ENCODE assay signal across 18 cellular contexts in the genomic region with DNA sequence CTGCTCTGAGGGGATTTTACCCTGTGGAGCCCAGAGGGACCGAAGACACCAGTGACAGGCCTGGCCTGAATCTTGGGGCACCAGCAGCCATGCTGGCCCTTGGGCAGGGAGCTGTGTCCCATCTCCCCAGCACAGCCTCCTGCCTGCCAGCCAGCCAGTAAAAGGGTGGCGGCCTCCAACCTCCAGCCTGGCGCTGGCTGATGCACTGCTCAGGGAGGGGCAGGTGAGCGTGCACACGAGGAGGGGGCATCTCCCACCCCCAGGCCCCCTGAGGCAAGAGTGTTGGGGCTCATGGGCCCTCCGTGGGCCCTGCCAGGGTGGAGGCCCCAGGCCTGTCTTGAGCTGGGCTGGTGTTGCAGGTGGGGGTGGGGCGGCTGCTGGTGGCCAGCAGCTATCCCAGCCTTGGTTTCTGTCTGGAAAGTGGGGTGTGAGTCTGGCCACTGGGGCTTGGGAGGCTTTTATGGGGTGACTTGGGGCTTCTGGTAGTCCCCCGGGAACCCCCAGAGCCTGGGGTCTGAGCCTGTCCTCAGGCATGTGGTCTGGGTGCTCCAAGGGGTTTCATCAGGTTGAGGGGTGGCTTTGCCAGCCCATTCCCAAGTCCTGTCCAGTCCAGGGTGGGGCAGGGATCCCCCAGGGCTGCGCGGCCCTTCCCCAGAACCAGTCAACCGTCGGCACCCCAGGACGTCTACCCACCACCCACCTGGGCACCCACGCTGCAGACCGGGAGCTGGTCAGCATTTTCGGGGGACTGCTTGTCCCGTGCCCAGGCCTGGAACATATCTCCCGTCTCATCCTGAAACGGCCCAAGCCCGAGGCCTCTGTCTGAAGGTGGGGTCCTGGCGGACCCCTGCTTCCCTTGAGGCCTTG. TPM values are rescaled to one million over a fixed set of nuclear protein-coding genes. Genes with fewer than 3 reads are reported as not detected.
DNase-seq lines count a peak whose midpoint lies in the region; ATAC-seq and TF ChIP-seq lines count a peak whose summit lies in the region.
"Had no signal": no experiment of that assay in that cellular context is flagged by ENCODE, and none has a peak within 500 bp of the region (broad histone marks: within the 10 kb centered on the region; RNA-seq: fewer than 3 reads in every experiment).

No MANE protein-coding gene starts in this region.

- H3K79me2 ChIP-seq in fibroblast of lung (ENCODE audit: control insufficient read depth, insufficient read depth, low read length): peaks cover 18% of the 10 kb centered on the region

- peaks cover 23% of the 10 kb centered on the region for H3K36me3 ChIP-seq in fibroblast of lung (ENCODE audit: control insufficient read depth, insufficient read depth, low read length)
- H3K36me3 ChIP-seq: Peyer's patch had no signal

- no peak for DNase-seq in activated CD4-positive, alpha-beta T cell treated with anti-CD3 and anti-CD28 coated beads, Interleukin-2, amount 10 ng/mL, durations not matched to agents 7 days and 5 days
- DNase-seq in activated CD4-positive, alpha-beta T cell treated with anti-CD3 and anti-CD28 coated beads for 1 hour: no peak
- DNase-seq in fibroblast of lung (ENCODE audit: low read depth in 2 of 2) (no peak), retinal pigment epithelial cell (ENCODE audit: low read depth) (no peak), GM03348 (ENCODE audit: low spot score) (no peak), mesenteric fat pad (ENCODE audit: low spot score) (no peak)
- DNase-seq: activated CD4-positive, alpha-beta memory T cell treated with anti-CD3 and anti-CD28 coated beads, Interleukin-2, amount 10 ng/mL, durations not matched to agents 7 days and 5 days; activated T-cell treated with anti-CD3 and anti-CD28 coated beads, Interleukin-2, amount 50 U/mL, for 4 hours; CD4-positive, CD25-positive, alpha-beta regulatory T cell; GOT3; KBM-7; kidney glomerular epithelial cell; tibial artery had no signal

- peak overlapping the region; percentile 67 for H3K4me2 ChIP-seq in fibroblast of lung (ENCODE audit: extremely low read depth, insufficient read depth, low read length)

- no peaks in the 10 kb centered on the region for H3K27me3 Mint-ChIP-seq in activated CD4-positive, alpha-beta T cell treated with anti-CD3 and anti-CD28 coated beads, Interleukin-2, amount 10 ng/mL, durations not matched to agents 7 days and 5 days
- H3K27me3 Mint-ChIP-seq: activated CD4-positive, alpha-beta memory T cell treated with anti-CD3 and anti-CD28 coated beads, Interleukin-2, amount 10 ng/mL, durations not matched to agents 7 days and 5 days; activated naive CD8-positive, alpha-beta T cell had no signal

- no peaks in the 10 kb centered on the region for H3K9me3 Mint-ChIP-seq in activated CD4-positive, alpha-beta T cell treated with anti-CD3 and anti-CD28 coated beads, Interleukin-2, amount 10 ng/mL, durations not matched to agents 7 days and 5 days
- H3K9me3 Mint-ChIP-seq: activated CD4-positive, alpha-beta memory T cell treated with anti-CD3 and anti-CD28 coated beads, Interleukin-2, amount 10 ng/mL, durations not matched to agents 7 days and 5 days; activated T-cell treated with anti-CD3 and anti-CD28 coated beads, Interleukin-2, amount 50 U/mL, for 4 hours; CD4-positive, CD25-positive, alpha-beta regulatory T cell had no signal

- CTCF ChIA-PET in activated CD4-positive, alpha-beta T cell treated with anti-CD3 and anti-CD28 coated beads, Interleukin-2, amount 10 ng/mL, durations not matched to agents 7 days and 5 days (lab: Charles Lee): interaction anchor here (1.0 kb wide), 1 partner anchor 69 kb away, joined by 3 read pairs; no protein-coding TSS in a partner anchor

- H3K4me1 ChIP-seq in fibroblast of lung (ENCODE audit: control insufficient read depth, extremely low read depth, insufficient read depth, low read length): peaks cover 18% of the 10 kb centered on the region

- H3K36me3 Mint-ChIP-seq in activated CD4-positive, alpha-beta T cell treated with anti-CD3 and anti-CD28 coated beads, Interleukin-2, amount 10 ng/mL, durations not matched to agents 7 days and 5 days (ENCODE audit: low read depth): no peaks in the 10 kb centered on the region
- H3K36me3 Mint-ChIP-seq: activated naive CD8-positive, alpha-beta T cell; CD4-positive, CD25-positive, alpha-beta regulatory T cell had no signal

- H3K27ac ChIP-seq in fibroblast of lung (ENCODE audit: insufficient read depth, low read length): peak overlapping the region; percentile 72
- H3K27ac ChIP-seq: HL-60 had no signal

- no peak for TF ChIP-seq CTCF in fibroblast of lung (conservative IDR thresholded peaks at IDR 0.05 in 1 of 2, IDR thresholded peaks at IDR 0.05 in 1 of 2; ENCODE audit: low read depth in 1 of 2, low read length in 2 of 2)
- no peak for TF ChIP-seq CTCF in retinal pigment epithelial cell (conservative IDR thresholded peaks at IDR 0.05; ENCODE audit: low read depth, low read length)

- no peaks in the 10 kb centered on the region for H4K20me1 ChIP-seq in fibroblast of lung (ENCODE audit: control insufficient read depth, extremely low read depth, insufficient read depth, low read length)

- peak overlapping the region; percentile 49 for H3K9ac ChIP-seq in fibroblast of lung (ENCODE audit: insufficient read depth, low read length)

- H3K4me3 ChIP-seq in fibroblast of lung (replicated peaks in 1 of 4; ENCODE audit: control extremely low read depth in 1 of 4, insufficient read depth in 1 of 4, low read depth in 3 of 4, low read length in 4 of 4) (peak overlapping the region in 1 of 4 experiments; percentile 42), retinal pigment epithelial cell (ENCODE audit: low read length) (peak overlapping the region; percentile 27)
- H3K4me3 ChIP-seq: Peyer's patch had no signal

- H2AFZ ChIP-seq in fibroblast of lung (ENCODE audit: low read length): no peak overlapping the region

- POLR2A ChIA-PET in activated CD4-positive, alpha-beta T cell treated with anti-CD3 and anti-CD28 coated beads, Interleukin-2, amount 10 ng/mL, durations not matched to agents 7 days and 5 days (lab: Charles Lee): no interaction called here

- H3K27me3 ChIP-seq in fibroblast of lung (ENCODE audit: control insufficient read depth, insufficient read depth, low read length): no peaks in the 10 kb centered on the region
- H3K27me3 ChIP-seq: tibial artery had no signal

- no peak overlapping the region for H3K4me3 Mint-ChIP-seq in activated CD4-positive, alpha-beta T cell treated with anti-CD3 and anti-CD28 coated beads, Interleukin-2, amount 10 ng/mL, durations not matched to agents 7 days and 5 days
- H3K4me3 Mint-ChIP-seq: activated CD4-positive, alpha-beta memory T cell treated with anti-CD3 and anti-CD28 coated beads, Interleukin-2, amount 10 ng/mL, durations not matched to agents 7 days and 5 days; activated naive CD8-positive, alpha-beta T cell; activated T-cell treated with anti-CD3 and anti-CD28 coated beads, Interleukin-2, amount 50 U/mL, for 4 hours; CD4-positive, CD25-positive, alpha-beta regulatory T cell had no signal

- H3K4me1 Mint-ChIP-seq in activated CD4-positive, alpha-beta T cell treated with anti-CD3 and anti-CD28 coated beads, Interleukin-2, amount 10 ng/mL, durations not matched to agents 7 days and 5 days: no peaks in the 10 kb centered on the region
- H3K4me1 Mint-ChIP-seq: activated CD4-positive, alpha-beta memory T cell treated with anti-CD3 and anti-CD28 coated beads, Interleukin-2, amount 10 ng/mL, durations not matched to agents 7 days and 5 days; CD4-positive, CD25-positive, alpha-beta regulatory T cell had no signal

- peak overlapping the region; percentile 5 for H3K27ac Mint-ChIP-seq in activated CD4-positive, alpha-beta T cell treated with anti-CD3 and anti-CD28 coated beads, Interleukin-2, amount 10 ng/mL, durations not matched to agents 7 days and 5 days
- H3K27ac Mint-ChIP-seq: activated CD4-positive, alpha-beta memory T cell treated with anti-CD3 and anti-CD28 coated beads, Interleukin-2, amount 10 ng/mL, durations not matched to agents 7 days and 5 days; activated naive CD8-positive, alpha-beta T cell; CD4-positive, CD25-positive, alpha-beta regulatory T cell had no signal

- H3K9me3 ChIP-seq in fibroblast of lung (ENCODE audit: control insufficient read depth, insufficient read depth, low read depth, low read length): no peaks in the 10 kb centered on the region
- H3K9me3 ChIP-seq: Peyer's patch, tibial artery had no signal

- ATAC-seq in HG03442 (IDR thresholded peaks at IDR 0.05; ENCODE audit: unreplicated experiment): no peak
- ATAC-seq: activated T-cell treated with anti-CD3 and anti-CD28 coated beads, Interleukin-2, amount 50 U/mL, for 4 hours had no signal

RNA-seq across cellular contexts. Expression of gene TSPAN4, which starts 17.8 kb away (rescaled TPM):
- 1 to 10 TPM; 7.7 to 7.9 TPM for total RNA-seq in activated CD4-positive, alpha-beta T cell treated with anti-CD3 and anti-CD28 coated beads, Interleukin-2, amount 10 ng/mL, durations not matched to agents 7 days and 5 days
- 307 TPM for polyA plus RNA-seq in PFSK-1 (2012; ENCODE audit: insufficient read length, low read depth)
- total RNA-seq in fibroblast of lung (133 and 191 TPM in 2 replicates), mesenteric fat pad (120 TPM)
- polyA plus RNA-seq in fibroblast of lung: 102 and 133 TPM in 2 replicates
- 163 and 243 TPM in 2 replicates for polyA plus RNA-seq in fibroblast of lung (2012)
- polyA minus RNA-seq in fibroblast of lung (ENCODE audit: low replicate concordance): 92.1 and 173 TPM in 2 replicates

RNA-seq across cellular contexts. Expression of gene POLR2L, which starts 18.1 kb away (rescaled TPM):
- 10 to 100 TPM; 90.3 to 96.0 TPM for total RNA-seq in activated CD4-positive, alpha-beta T cell treated with anti-CD3 and anti-CD28 coated beads, Interleukin-2, amount 10 ng/mL, durations not matched to agents 7 days and 5 days
- polyA plus RNA-seq in PFSK-1 (2012; ENCODE audit: insufficient read length, low read depth): 518 TPM
- total RNA-seq in fibroblast of lung: 106 and 196 TPM in 2 replicates
- 181 and 317 TPM in 2 replicates for polyA plus RNA-seq in fibroblast of lung
- polyA plus RNA-seq in fibroblast of lung (2012): 609 and 1,027 TPM in 2 replicates
- polyA minus RNA-seq in fibroblast of lung (ENCODE audit: low replicate concordance): 267 and 318 TPM in 2 replicates
- 203 TPM for total RNA-seq in mesenteric fat pad

RNA-seq across cellular contexts. Expression of gene CD151, which starts 27.7 kb away (rescaled TPM):
- 10 to 100 TPM; 35.4 to 37.6 TPM for total RNA-seq in activated CD4-positive, alpha-beta T cell treated with anti-CD3 and anti-CD28 coated beads, Interleukin-2, amount 10 ng/mL, durations not matched to agents 7 days and 5 days
- 310 TPM for polyA plus RNA-seq in PFSK-1 (2012; ENCODE audit: insufficient read length, low read depth)
- total RNA-seq in fibroblast of lung (408 and 547 TPM in 2 replicates), mesenteric fat pad (776 TPM)
- polyA plus RNA-seq in fibroblast of lung: 711 and 748 TPM in 2 replicates
- polyA plus RNA-seq in fibroblast of lung (2012): 822 and 945 TPM in 2 replicates
- 953 and 983 TPM in 2 replicates for polyA minus RNA-seq in fibroblast of lung (ENCODE audit: low replicate concordance)

RNA-seq across cellular contexts. Expression of gene CRACR2B, which starts 32.8 kb away (rescaled TPM):
- total RNA-seq in activated CD4-positive, alpha-beta T cell treated with anti-CD3 and anti-CD28 coated beads, Interleukin-2, amount 10 ng/mL, durations not matched to agents 7 days and 5 days: 1 to 10 TPM; 7.7 to 8.1 TPM
- 4.6 TPM for polyA plus RNA-seq in PFSK-1 (2012; ENCODE audit: insufficient read length, low read depth)
- total RNA-seq in fibroblast of lung: 0.66 and 1.0 TPM in 2 replicates
- polyA plus RNA-seq in fibroblast of lung: 0.11 and 0.82 TPM in 2 replicates
- 0.98 and 2.6 TPM in 2 replicates for polyA plus RNA-seq in fibroblast of lung (2012)
- 2.1 TPM in 1 of 2 replicates, not detected in the other for polyA minus RNA-seq in fibroblast of lung (ENCODE audit: low replicate concordance)
- total RNA-seq in mesenteric fat pad: 6.8 TPM

RNA-seq across cellular contexts. Expression of gene PNPLA2, which starts 41.8 kb away (rescaled TPM):
- total RNA-seq in activated CD4-positive, alpha-beta T cell treated with anti-CD3 and anti-CD28 coated beads, Interleukin-2, amount 10 ng/mL, durations not matched to agents 7 days and 5 days: 10 to 100 TPM; 68.9 to 71.9 TPM
- polyA plus RNA-seq in PFSK-1 (2012; ENCODE audit: insufficient read length, low read depth): 135 TPM
- total RNA-seq in fibroblast of lung (16.2 and 33.9 TPM in 2 replicates), mesenteric fat pad (1,877 TPM)
- polyA plus RNA-seq in fibroblast of lung: 16.2 and 17.0 TPM in 2 replicates
- 65.5 and 80.5 TPM in 2 replicates for polyA plus RNA-seq in fibroblast of lung (2012)
- polyA minus RNA-seq in fibroblast of lung (ENCODE audit: low replicate concordance): 108 and 136 TPM in 2 replicates

Comparison
In these comparisons a context has a peak if more than half of its experiments do, and no peak if none do; other contexts are left out.
1. RNA of gene TSPAN4, which starts 17.8 kb away (total RNA-seq): 133 to 191 TPM in fibroblast of lung and 120 TPM in mesenteric fat pad (single experiment); 7.7 to 7.9 TPM in activated CD4-positive, alpha-beta T cell treated with anti-CD3 and anti-CD28 coated beads, Interleukin-2, amount 10 ng/mL, durations not matched to agents 7 days and 5 days; every median in the first group is over 10 times any median in the second.
2. RNA of gene CD151, which starts 27.7 kb away (total RNA-seq): 776 TPM in mesenteric fat pad (single experiment) and 408 to 547 TPM in fibroblast of lung; 35.4 to 37.6 TPM in activated CD4-positive, alpha-beta T cell treated with anti-CD3 and anti-CD28 coated beads, Interleukin-2, amount 10 ng/mL, durations not matched to agents 7 days and 5 days; every median in the first group is over 10 times any median in the second.